21 cellular contexts compared by ENCODE assay signal in the genomic region with DNA sequence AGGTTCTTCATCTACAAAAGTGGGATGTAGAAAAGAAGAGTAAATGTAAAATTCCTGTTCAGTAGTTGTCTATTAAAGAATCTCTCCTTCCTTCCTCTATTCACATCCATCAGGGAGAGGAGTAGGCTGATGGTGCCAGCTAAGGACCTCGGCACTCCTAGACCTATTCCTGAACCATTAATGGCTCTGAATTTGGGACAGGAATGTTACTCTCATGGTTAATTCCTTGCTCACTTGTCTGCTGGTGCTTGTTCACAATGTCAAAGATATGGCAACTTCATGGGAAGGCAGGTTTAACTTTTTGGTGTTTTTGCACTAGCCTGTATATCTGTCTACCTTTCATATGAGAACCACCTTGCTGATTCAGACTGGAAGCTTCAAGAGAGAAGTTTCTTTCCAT.
"Had no signal": no experiment of that assay in that cellular context is flagged by ENCODE, and none has a peak within 500 bp of the region (broad histone marks: within the 10 kb centered on the region; RNA-seq: fewer than 3 reads in every experiment).

No MANE protein-coding gene starts in this region.

- H3K4me3 ChIP-seq: adrenal gland, breast epithelium, coronary artery, gastrocnemius medialis, left lung, smooth muscle cell, thyroid gland had no signal

- H3K27ac Mint-ChIP-seq: activated CD8-positive, alpha-beta memory T cell treated with anti-CD3 and anti-CD28 coated beads, Interleukin-2, amount 10 ng/mL, durations not matched to agents 7 days and 5 days; activated naive CD4-positive, alpha-beta T cell treated with anti-CD3 and anti-CD28 coated beads, Interleukin-2, amount 10 ng/mL, durations not matched to agents 7 days and 5 days had no signal

- ATAC-seq: activated CD4-positive, CD25-positive, alpha-beta regulatory T cell treated with anti-CD3 and anti-CD28 coated beads, Interleukin-2, amount 50 U/mL, for 24 hours; activated CD8-positive, alpha-beta memory T cell treated with anti-CD3 and anti-CD28 coated beads, Interleukin-2, amount 10 ng/mL, durations not matched to agents 7 days and 5 days; esophagus mucosa; gastrocnemius medialis; left lung; naive thymus-derived CD8-positive, alpha-beta T cell; sciatic nerve had no signal

- H3K4me1 Mint-ChIP-seq: activated CD8-positive, alpha-beta memory T cell treated with anti-CD3 and anti-CD28 coated beads, Interleukin-2, amount 10 ng/mL, durations not matched to agents 7 days and 5 days; activated naive CD4-positive, alpha-beta T cell treated with anti-CD3 and anti-CD28 coated beads, Interleukin-2, amount 10 ng/mL, durations not matched to agents 7 days and 5 days had no signal

- H3K27me3 Mint-ChIP-seq: activated CD8-positive, alpha-beta memory T cell treated with anti-CD3 and anti-CD28 coated beads, Interleukin-2, amount 10 ng/mL, durations not matched to agents 7 days and 5 days; activated naive CD4-positive, alpha-beta T cell treated with anti-CD3 and anti-CD28 coated beads, Interleukin-2, amount 10 ng/mL, durations not matched to agents 7 days and 5 days; naive thymus-derived CD8-positive, alpha-beta T cell had no signal

- H3K27me3 ChIP-seq: breast epithelium, gastrocnemius medialis, left lung, thyroid gland had no signal

- H3K4me2 ChIP-seq: smooth muscle cell had no signal

- H3K9me3 Mint-ChIP-seq: activated naive CD4-positive, alpha-beta T cell treated with anti-CD3 and anti-CD28 coated beads, Interleukin-2, amount 10 ng/mL, durations not matched to agents 7 days and 5 days; naive thymus-derived CD8-positive, alpha-beta T cell; T-helper 1 cell treated with Interleukin-12 subunit alpha and Interleukin-12 subunit beta and Interleukin-4 antibody, amounts not matched to agents 30 μg/mL and 1 μg/mL, for 36 hours had no signal

- H3K4me3 Mint-ChIP-seq: activated CD8-positive, alpha-beta memory T cell treated with anti-CD3 and anti-CD28 coated beads, Interleukin-2, amount 10 ng/mL, durations not matched to agents 7 days and 5 days; activated naive CD4-positive, alpha-beta T cell treated with anti-CD3 and anti-CD28 coated beads, Interleukin-2, amount 10 ng/mL, durations not matched to agents 7 days and 5 days; naive thymus-derived CD8-positive, alpha-beta T cell; T-helper 1 cell treated with Interleukin-12 subunit alpha and Interleukin-12 subunit beta and Interleukin-4 antibody, amounts not matched to agents 30 μg/mL and 1 μg/mL, for 36 hours had no signal

- H3K9me3 ChIP-seq: adrenal gland, breast epithelium, gastrocnemius medialis, left lung, thyroid gland had no signal

- H3K36me3 Mint-ChIP-seq: activated CD8-positive, alpha-beta memory T cell treated with anti-CD3 and anti-CD28 coated beads, Interleukin-2, amount 10 ng/mL, durations not matched to agents 7 days and 5 days; activated naive CD4-positive, alpha-beta T cell treated with anti-CD3 and anti-CD28 coated beads, Interleukin-2, amount 10 ng/mL, durations not matched to agents 7 days and 5 days; naive thymus-derived CD8-positive, alpha-beta T cell had no signal

- DNase-seq: activated CD4-positive, alpha-beta T cell treated with anti-CD3 and anti-CD28 coated beads, Interleukin-2, amount 50 U/mL, for 1 hour; activated CD8-positive, alpha-beta memory T cell treated with anti-CD3 and anti-CD28 coated beads, Interleukin-2, amount 10 ng/mL, durations not matched to agents 7 days and 5 days; activated naive CD4-positive, alpha-beta T cell treated with anti-CD3 and anti-CD28 coated beads, Interleukin-2, amount 10 ng/mL, durations not matched to agents 7 days and 5 days; activated T-cell treated with anti-CD3 and anti-CD28 coated beads, Interleukin-2, amount 50 U/mL, for 1 hour; adrenal gland; effector CD4-positive, alpha-beta T cell; gastrocnemius medialis; head of caudate nucleus; left lung; mammary epithelial cell; naive thymus-derived CD8-positive, alpha-beta T cell; stimulated activated CD4-positive, alpha-beta T cell treated with anti-CD3 and anti-CD28 coated beads, Interleukin-4, amount 100 ng/mL, for 1 hour; thyroid gland had no signal

- H3K36me3 ChIP-seq: adrenal gland, breast epithelium, gastrocnemius medialis, left lung, thyroid gland had no signal

- H2AFZ ChIP-seq: parathyroid adenoma had no signal

- H3K27ac ChIP-seq: adrenal gland, breast epithelium, coronary artery, gastrocnemius medialis, left lung, parathyroid adenoma, thyroid gland had no signal

- H3K79me2 ChIP-seq: parathyroid adenoma had no signal

- H3K9ac ChIP-seq: parathyroid adenoma had no signal
